ENCODE assay signal across 8 cellular contexts in the genomic region with DNA sequence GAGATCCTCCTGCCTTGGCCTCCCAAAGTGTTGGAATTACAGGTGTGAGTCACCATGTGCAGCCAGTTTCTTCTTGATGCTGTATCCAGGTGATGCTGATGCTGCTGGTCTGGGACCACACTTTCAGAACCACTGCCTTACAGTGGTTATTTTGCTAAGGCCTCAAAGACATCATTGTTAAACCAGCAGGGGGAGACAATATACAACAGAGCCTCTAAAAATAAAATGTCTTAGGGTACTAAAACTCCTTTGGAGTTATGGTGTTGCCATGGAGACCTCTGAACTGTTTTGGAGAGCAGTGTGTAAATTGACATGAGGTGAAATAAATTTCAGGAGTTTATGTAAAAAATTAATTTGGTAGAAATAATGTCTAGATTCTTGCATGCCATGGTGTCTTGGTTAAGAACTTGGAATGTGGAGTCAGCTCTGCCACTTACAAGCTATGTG. TPM values are rescaled to one million over a fixed set of nuclear protein-coding genes. Genes with fewer than 3 reads are reported as not detected.
A peak's percentile ranks its signal among the peaks of the same experiment; 100 is the strongest.
DNase-seq lines count a peak whose midpoint lies in the region; ATAC-seq and TF ChIP-seq lines count a peak whose summit lies in the region.

No MANE protein-coding gene starts in this region.

- DNase-seq in activated naive CD4-positive, alpha-beta T cell treated with Interleukin-2 at 50 U/mL for 16 hours: no peak
- DNase-seq in LHCN-M2 (ENCODE audit: low read depth) (peak; percentile 75), RPMI7951 (ENCODE audit: low read depth) (peak; percentile 78), brain microvascular endothelial cell (peak; percentile 78), immature natural killer cell (peak; percentile 67 to 71 (median 70))
- DNase-seq in stimulated activated naive B cell treated with anti-CD40 and anti-IgM and Interleukin-4, amounts not matched to agents 10 μg/mL and 1 μg/mL and 100 μg/mL, for 72 hours: peak; percentile 3

- TF ChIP-seq CTCF in brain microvascular endothelial cell (IDR thresholded peaks at IDR 0.05; ENCODE audit: low read depth, low read length, missing control alignments): peak; percentile 67

- in situ Hi-C loops in brain microvascular endothelial cell (cut with HindIII; ENCODE audit: low pct_ligation_motif_present, low sequenced_read_pairs): no loop called here

- H3K27ac ChIP-seq in brain microvascular endothelial cell: peak overlapping the region; percentile 39

- H3K4me3 Mint-ChIP-seq in activated naive CD4-positive, alpha-beta T cell treated with anti-CD3 and anti-CD28 coated beads, Interleukin-2, amount 50 U/mL, for 24 hours: peak overlapping the region; percentile 89
- peak overlapping the region; percentile 53 to 93 (median 88) for H3K4me3 Mint-ChIP-seq in immature natural killer cell
- peak overlapping the region; percentile 66 to 92 for H3K4me3 Mint-ChIP-seq in stimulated activated naive B cell treated with anti-CD40 and anti-IgM and Interleukin-4, amounts not matched to agents 10 μg/mL and 1 μg/mL and 100 μg/mL, for 72 hours

- H3K27me3 ChIP-seq in brain microvascular endothelial cell (replicated peaks): no peaks in the 10 kb centered on the region

- ATAC-seq in stimulated activated naive B cell treated with anti-CD40 and anti-IgM and Interleukin-4, amounts not matched to agents 10 μg/mL and 1 μg/mL and 100 μg/mL, for 72 hours (replicated peaks): peak; percentile 50 to 57
- ATAC-seq in GM19328 (IDR thresholded peaks at IDR 0.05; ENCODE audit: unreplicated experiment): no peak

- H3K36me3 Mint-ChIP-seq in activated naive CD4-positive, alpha-beta T cell treated with anti-CD3 and anti-CD28 coated beads, Interleukin-2, amount 50 U/mL, for 24 hours: no peaks in the 10 kb centered on the region
- no peaks in the 10 kb centered on the region for H3K36me3 Mint-ChIP-seq in immature natural killer cell
- no peaks in the 10 kb centered on the region for H3K36me3 Mint-ChIP-seq in stimulated activated naive B cell treated with anti-CD40 and anti-IgM and Interleukin-4, amounts not matched to agents 10 μg/mL and 1 μg/mL and 100 μg/mL, for 72 hours

- H3K36me3 ChIP-seq in brain microvascular endothelial cell (replicated peaks): no peaks in the 10 kb centered on the region

- no peak overlapping the region for H3K4me3 ChIP-seq in brain microvascular endothelial cell (ENCODE audit: low read depth, low read length)

- peak overlapping the region; percentile 47 for H3K27ac Mint-ChIP-seq in activated naive CD4-positive, alpha-beta T cell treated with anti-CD3 and anti-CD28 coated beads, Interleukin-2, amount 50 U/mL, for 24 hours
- peak overlapping the region; percentile 81 to 98 (median 94) for H3K27ac Mint-ChIP-seq in immature natural killer cell
- H3K27ac Mint-ChIP-seq in stimulated activated naive B cell treated with anti-CD40 and anti-IgM and Interleukin-4, amounts not matched to agents 10 μg/mL and 1 μg/mL and 100 μg/mL, for 72 hours: peak overlapping the region; percentile 91

- peaks cover 40% of the 10 kb centered on the region for H3K4me1 Mint-ChIP-seq in activated naive CD4-positive, alpha-beta T cell treated with anti-CD3 and anti-CD28 coated beads, Interleukin-2, amount 50 U/mL, for 24 hours
- peaks cover 21 to 25% of the 10 kb centered on the region in 2 donors for H3K4me1 Mint-ChIP-seq in immature natural killer cell
- H3K4me1 Mint-ChIP-seq in stimulated activated naive B cell treated with anti-CD40 and anti-IgM and Interleukin-4, amounts not matched to agents 10 μg/mL and 1 μg/mL and 100 μg/mL, for 72 hours: peaks cover 15 to 22% of the 10 kb centered on the region in 2 donors

- H3K9me3 Mint-ChIP-seq in activated naive CD4-positive, alpha-beta T cell treated with anti-CD3 and anti-CD28 coated beads, Interleukin-2, amount 50 U/mL, for 24 hours: no peaks in the 10 kb centered on the region
- no peaks in the 10 kb centered on the region for H3K9me3 Mint-ChIP-seq in immature natural killer cell
- H3K9me3 Mint-ChIP-seq in stimulated activated naive B cell treated with anti-CD40 and anti-IgM and Interleukin-4, amounts not matched to agents 10 μg/mL and 1 μg/mL and 100 μg/mL, for 72 hours: no peaks in the 10 kb centered on the region

- no peaks in the 10 kb centered on the region for H3K27me3 Mint-ChIP-seq in activated naive CD4-positive, alpha-beta T cell treated with anti-CD3 and anti-CD28 coated beads, Interleukin-2, amount 50 U/mL, for 24 hours
- peaks cover 4 to 16% (median 8%) of the 10 kb centered on the region in 3 donors for H3K27me3 Mint-ChIP-seq in immature natural killer cell (ENCODE audit: low read depth in 3 of 3)
- H3K27me3 Mint-ChIP-seq in stimulated activated naive B cell treated with anti-CD40 and anti-IgM and Interleukin-4, amounts not matched to agents 10 μg/mL and 1 μg/mL and 100 μg/mL, for 72 hours: peaks cover 3 to 13% of the 10 kb centered on the region in 2 donors

RNA-seq across cellular contexts. Expression of a gene that starts 1.1 kb away (rescaled TPM):
- total RNA-seq in LHCN-M2 (2014; rRNA removed): 0.80 and 3.1 TPM in 2 replicates
- polyA plus RNA-seq in LHCN-M2 (2012): 0.80 TPM
- 16.0 and 21.9 TPM in 2 replicates for total RNA-seq in RPMI7951 (2014; rRNA removed; shearing (Covaris generic))
- polyA plus RNA-seq in immature natural killer cell: 1 to 10 TPM in 2 of 3 donors, under 1 TPM in 1; 0.41 to 2.0 (median 1.8) TPM

RNA-seq across cellular contexts. Expression of a gene that starts 18.6 kb away (rescaled TPM):
- total RNA-seq in LHCN-M2 (2014; rRNA removed): 11.3 and 13.4 TPM in 2 replicates
- 9.6 TPM for polyA plus RNA-seq in LHCN-M2 (2012)
- 18.5 and 20.9 TPM in 2 replicates for total RNA-seq in RPMI7951 (2014; rRNA removed; shearing (Covaris generic))
- 10 to 100 TPM; 28.8 to 41.9 (median 37.3) TPM for polyA plus RNA-seq in immature natural killer cell

RNA-seq across cellular contexts. Expression of a gene that starts 55.8 kb away (rescaled TPM):
- total RNA-seq in LHCN-M2 (2014; rRNA removed): 48.7 and 52.8 TPM in 2 replicates
- 121 TPM for polyA plus RNA-seq in LHCN-M2 (2012)
- 49.3 and 52.6 TPM in 2 replicates for total RNA-seq in RPMI7951 (2014; rRNA removed; shearing (Covaris generic))
- polyA plus RNA-seq in immature natural killer cell: 100 to 1,000 TPM in 2 of 3 donors, 10 to 100 TPM in 1; 75.0 to 118 (median 104) TPM
